Comparison of ENCODE assay signal across 14 cellular contexts in the genomic region with DNA sequence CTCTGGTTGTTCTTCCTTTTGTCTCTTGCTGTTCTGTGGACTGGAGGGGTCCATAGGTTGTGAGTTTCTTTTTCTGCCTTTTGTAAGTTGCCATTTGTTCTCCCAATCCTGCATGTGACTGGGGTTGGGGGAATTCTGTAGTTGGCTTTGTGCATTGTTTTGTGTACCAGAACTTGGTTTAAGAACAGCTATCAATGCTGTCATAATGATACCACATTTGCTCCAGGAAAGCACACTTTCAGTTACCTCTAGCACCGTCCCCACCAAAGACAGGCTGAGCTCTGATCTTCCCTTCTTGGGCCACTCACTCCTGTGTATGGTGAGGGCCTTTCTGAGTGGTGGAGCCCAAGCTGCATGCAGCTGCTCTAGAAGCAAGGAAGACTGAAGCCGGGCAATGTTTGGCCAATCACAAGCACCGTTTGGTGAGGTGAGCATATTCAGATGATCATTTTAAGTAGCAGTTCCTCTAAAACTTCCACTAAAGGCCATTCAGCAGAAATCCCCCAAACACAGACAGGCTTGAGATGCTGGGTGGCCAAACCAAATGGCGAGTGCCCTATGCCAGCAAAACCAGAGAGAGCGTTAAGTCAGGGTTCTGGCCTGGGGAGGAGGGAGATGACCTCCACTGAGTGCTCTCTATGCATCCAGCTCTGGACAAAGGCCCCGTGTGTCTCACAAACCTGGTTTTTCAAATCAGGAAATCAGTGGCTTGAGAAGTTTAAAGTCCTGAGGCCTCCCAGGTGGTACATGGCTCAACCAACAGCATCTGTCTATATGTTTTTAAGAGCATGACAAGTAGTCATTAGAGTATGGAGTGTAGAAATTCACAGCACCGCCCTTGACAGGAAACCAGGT.
DNase-seq lines count a peak whose midpoint lies in the region; ATAC-seq and TF ChIP-seq lines count a peak whose summit lies in the region.
"Had no signal": no experiment of that assay in that cellular context is flagged by ENCODE, and none has a peak within 500 bp of the region (broad histone marks: within the 10 kb centered on the region; RNA-seq: fewer than 3 reads in every experiment).

No MANE protein-coding gene starts in this region.

- no peak overlapping the region for H3K27ac ChIP-seq in tibial artery
- peak overlapping the region in 2 of 4 donors; percentile 57 to 61 for H3K27ac ChIP-seq in sigmoid colon
- H3K27ac ChIP-seq: lower lobe of right lung had no signal

- H3K36me3 ChIP-seq in tibial artery (no peaks in the 10 kb centered on the region), sigmoid colon (no peaks in the 10 kb centered on the region)
- H3K36me3 ChIP-seq: gastroesophageal sphincter, lower lobe of right lung had no signal

- intact Hi-C loops in tibial artery (cut with DNase I; ENCODE audit: low total_unique reads) (no loop called here), sigmoid colon (cut with DNase I) (loop anchor here (5.0 kb wide), 1 partner anchor 177 kb away; no protein-coding TSS in a partner anchor)

- ATAC-seq in GM19467 (IDR thresholded peaks at IDR 0.05; ENCODE audit: unreplicated experiment) (peak; percentile 55), HG03196 (IDR thresholded peaks at IDR 0.05; ENCODE audit: unreplicated experiment) (peak; percentile 51)
- ATAC-seq: lower lobe of right lung had no signal

- H3K9me3 ChIP-seq in tibial artery (no peaks in the 10 kb centered on the region), sigmoid colon (no peaks in the 10 kb centered on the region)
- H3K9me3 ChIP-seq: gastroesophageal sphincter, lower lobe of right lung had no signal

- WGBS in sigmoid colon, 2 donors, result 75 to 84% methylated on average over 7 of the region's 7 CpGs

- TF ChIP-seq POLR2A in sigmoid colon (IDR thresholded peaks at IDR 0.05) (no peak), erythroblast (IDR thresholded peaks at IDR 0.05; ENCODE audit: low read length) (no peak)

- H3K27me3 ChIP-seq in tibial artery (no peaks in the 10 kb centered on the region), sigmoid colon (no peaks in the 10 kb centered on the region)
- H3K27me3 ChIP-seq: gastroesophageal sphincter had no signal

- H3K4me1 ChIP-seq in tibial artery (peaks cover 0 to 13% (median 3%) of the 10 kb centered on the region in 4 donors), sigmoid colon (peaks cover 0 to 33% (median 22%) of the 10 kb centered on the region in 4 donors)
- H3K4me1 ChIP-seq: lower lobe of right lung had no signal

- no peak for TF ChIP-seq EP300 in sigmoid colon (IDR thresholded peaks at IDR 0.05)

- in situ Hi-C loops in GM13976 (cut with MboI; ENCODE audit: low sequenced_read_pairs, unreplicated experiment), result loop anchor here (10.0 kb wide), 1 partner anchor 185 kb away; no protein-coding TSS in a partner anchor

- DNase-seq in GM13976 (ENCODE audit: low spot score), result peak; percentile 44
- peak; percentile 73 for DNase-seq in inferior parietal cortex (ENCODE audit: extremely low spot score)
- DNase-seq in tibial artery, result no peak
- DNase-seq in sigmoid colon, result no peak
- no peak for DNase-seq in erythroblast (lab: John Stamatoyannopoulos, UW)
- no peak for DNase-seq in DMS79 treated with DMSO at 0.1 percent for 48 hours (lab: John Stamatoyannopoulos, UW)
- DNase-seq: activated CD4-positive, alpha-beta T cell treated with anti-CD3 and anti-CD28 coated beads for 4 hours; activated naive CD8-positive, alpha-beta T cell treated with anti-CD3 and anti-CD28 coated beads for 36 hours; lower lobe of right lung; NCI-H2171 treated with DMSO at 0.1 percent for 48 hours; SHP77 had no signal

- H3K4me3 ChIP-seq in tibial artery, result no peak overlapping the region
- H3K4me3 ChIP-seq in sigmoid colon, result no peak overlapping the region
- H3K4me3 ChIP-seq: gastroesophageal sphincter, lower lobe of right lung had no signal

- TF ChIP-seq CTCF in GM13976 (IDR thresholded peaks at IDR 0.05; ENCODE audit: borderline replicate concordance, control extremely low read depth, extremely low read depth, insufficient read depth, missing control alignments) (no peak), tibial artery (IDR thresholded peaks at IDR 0.05) (no peak), sigmoid colon (IDR thresholded peaks at IDR 0.05) (no peak)

Comparison
In these comparisons a context has a peak if more than half of its experiments do, and no peak if none do; other contexts are left out.
1. DNase-seq: peak in GM13976 (single experiment) and inferior parietal cortex (single experiment); none in tibial artery (0 of 2), sigmoid colon (single experiment), erythroblast (0 of 2) and DMS79 treated with DMSO at 0.1 percent for 48 hours (single experiment).